8 cellular contexts compared by ENCODE assay signal in the genomic region with DNA sequence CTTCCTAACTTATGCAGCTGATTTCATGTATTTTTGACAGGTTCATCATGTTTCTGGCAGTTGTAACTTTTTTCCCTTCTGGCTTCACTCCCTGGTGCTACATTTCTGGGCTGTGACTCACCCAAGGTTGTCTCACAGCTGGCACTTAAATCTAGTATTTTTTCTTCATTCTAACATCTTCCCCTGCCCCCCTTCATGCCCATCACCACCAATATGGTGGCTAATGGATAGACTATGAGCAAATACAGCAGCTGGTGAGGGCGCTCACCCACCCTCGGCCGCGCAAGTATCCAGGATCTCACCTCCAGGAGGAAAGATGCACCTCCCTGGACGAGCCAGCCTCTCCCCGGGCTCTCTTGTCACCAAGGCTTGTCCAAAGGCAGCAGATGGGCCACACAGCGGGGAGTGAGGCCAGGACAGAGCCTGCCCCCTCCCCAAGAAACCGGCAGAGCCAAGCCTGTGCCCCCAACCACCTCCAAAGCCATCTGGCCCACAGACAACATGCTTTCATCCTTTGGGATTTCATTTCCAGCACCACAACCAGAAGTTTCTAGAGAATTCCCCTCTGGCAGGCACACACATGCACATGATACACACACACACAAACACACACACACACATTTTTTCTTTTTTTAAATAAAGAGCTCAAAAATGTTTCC. TPM values are rescaled to one million over a fixed set of nuclear protein-coding genes. Genes with fewer than 3 reads are reported as not detected.
DNase-seq lines count a peak whose midpoint lies in the region; TF ChIP-seq lines count a peak whose summit lies in the region.
"Had no signal": no experiment of that assay in that cellular context is flagged by ENCODE, and none has a peak within 500 bp of the region (broad histone marks: within the 10 kb centered on the region; RNA-seq: fewer than 3 reads in every experiment).

No MANE protein-coding gene starts in this region.

- no peak for TF ChIP-seq RAD21 in liver (IDR thresholded peaks at IDR 0.05)

- H3K27ac ChIP-seq in caudate nucleus (ENCODE audit: low read depth, low read length) = peak overlapping the region; percentile 94
- H3K27ac ChIP-seq in liver (ENCODE audit: low read depth in 1 of 2, low read length in 2 of 2) = peak overlapping the region; percentile 46 to 80
- H3K27ac ChIP-seq in urinary bladder (ENCODE audit: low read depth) = peak overlapping the region; percentile 70

- H3K27me3 ChIP-seq in liver (ENCODE audit: control insufficient read depth in 4 of 4, insufficient read depth in 4 of 4, low read length in 3 of 4) = no peaks in the 10 kb centered on the region

- H3K9ac ChIP-seq in liver (ENCODE audit: low read depth in 1 of 2, low read length in 2 of 2) = no peak overlapping the region

- DNase-seq in NCI-H2171 treated with DMSO at 0.1 percent for 48 hours (lab: John Stamatoyannopoulos, UW) = peak; percentile 96
- peak in 5 of 61 donors; percentile 16 to 39 (median 28) for DNase-seq in caudate nucleus (lab: John Stamatoyannopoulos, UW)
- no peak for DNase-seq in NCI-H2081 treated with DMSO at 0.1 percent for 48 hours (lab: John Stamatoyannopoulos, UW)
- DNase-seq in NCI-H2227 treated with DMSO at 0.1 percent for 48 hours (lab: John Stamatoyannopoulos, UW) = no peak
- DNase-seq in amniotic stem cell (lab: John Stamatoyannopoulos, UW) = no peak
- DNase-seq: activated naive CD4-positive, alpha-beta T cell treated with Interleukin-2 at 50 U/mL for 16 hours had no signal

- no peaks in the 10 kb centered on the region for H3K36me3 ChIP-seq in liver (ENCODE audit: control insufficient read depth in 4 of 4, insufficient read depth in 3 of 4, low read depth in 1 of 4, low read length in 3 of 4)
- no peaks in the 10 kb centered on the region for H3K36me3 ChIP-seq in urinary bladder (ENCODE audit: insufficient read depth)

- no peak overlapping the region for H3K4me3 ChIP-seq in liver (ENCODE audit: low read depth in 1 of 3, low read length in 3 of 3)
- no peak overlapping the region for H3K4me3 ChIP-seq in urinary bladder (ENCODE audit: low read depth, low read length)

- no peaks in the 10 kb centered on the region for H3K9me3 ChIP-seq in liver (ENCODE audit: control insufficient read depth in 4 of 4, low read length in 3 of 4)

- no peak for TF ChIP-seq CTCF in liver (IDR thresholded peaks at IDR 0.05; ENCODE audit: low read depth, low read length, missing input control)

- WGBS in liver = 90% methylated on average over 8 of the region's 8 CpGs
- 67% methylated on average over 8 of the region's 8 CpGs for WGBS in urinary bladder

- H3K4me1 ChIP-seq in liver (ENCODE audit: control insufficient read depth in 4 of 4, insufficient read depth in 4 of 4, low read length in 3 of 4) = peaks cover 13 to 37% (median 23%) of the 10 kb centered on the region in 4 donors
- H3K4me1 ChIP-seq in urinary bladder (ENCODE audit: insufficient read depth) = peaks cover 2% of the 10 kb centered on the region

TF ChIP-seq in liver, 16 proteins besides CTCF, POLR2A, EP300 and RAD21:
- TF ChIP-seq NR2F2 (IDR thresholded peaks at IDR 0.05) (peak; percentile 30), TAF1 (conservative IDR thresholded peaks at IDR 0.05) (no peak), JUND (IDR thresholded peaks at IDR 0.05) (peak; percentile 48 to 57), RXRA (IDR thresholded peaks at IDR 0.05) (no peak)
- TF ChIP-seq, protein P1, sequence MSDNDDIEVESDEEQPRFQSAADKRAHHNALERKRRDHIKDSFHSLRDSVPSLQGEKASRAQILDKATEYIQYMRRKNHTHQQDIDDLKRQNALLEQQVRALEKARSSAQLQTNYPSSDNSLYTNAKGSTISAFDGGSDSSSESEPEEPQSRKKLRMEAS (IDR thresholded peaks at IDR 0.05) = peak; percentile 13

RNA-seq across cellular contexts. Expression of a gene that starts 39.1 kb away (rescaled TPM):
- total RNA-seq in liver (10 to 100 TPM in 1 of 2 donors, under 1 TPM in 1; 0.33 to 37.7 TPM), urinary bladder (18.3 TPM)
- polyA plus RNA-seq in liver (10 to 100 TPM; 20.4 to 33.2 TPM), urinary bladder (49.2 TPM)
